In genomic region chr11:117313103-117313502, GRCh38 we compare ENCODE assay signal across 24 cellular contexts. TPM values are rescaled to one million over a fixed set of nuclear protein-coding genes. Genes with fewer than 3 reads are reported as not detected.
DNase-seq lines count a peak whose midpoint lies in the region; ATAC-seq and TF ChIP-seq lines count a peak whose summit lies in the region.
"Had no signal": no experiment of that assay in that cellular context is flagged by ENCODE, and none has a peak within 500 bp of the region (broad histone marks: within the 10 kb centered on the region; RNA-seq: fewer than 3 reads in every experiment).

No MANE protein-coding gene starts in this region.

- peaks cover 3% of the 10 kb centered on the region for H3K27me3 Mint-ChIP-seq in brain
- peaks cover 33% of the 10 kb centered on the region for H3K27me3 Mint-ChIP-seq in activated naive CD8-positive, alpha-beta T cell treated with anti-CD3 and anti-CD28 coated beads, Interleukin-2, amount 50 U/mL, for 24 hours

- H3K36me3 Mint-ChIP-seq in brain, result no peaks in the 10 kb centered on the region
- H3K36me3 Mint-ChIP-seq in activated naive CD8-positive, alpha-beta T cell treated with anti-CD3 and anti-CD28 coated beads, Interleukin-2, amount 50 U/mL, for 24 hours (ENCODE audit: low read depth), result no peaks in the 10 kb centered on the region

- peaks cover 39% of the 10 kb centered on the region for H3K4me1 Mint-ChIP-seq in brain
- H3K4me1 Mint-ChIP-seq in activated naive CD8-positive, alpha-beta T cell treated with anti-CD3 and anti-CD28 coated beads, Interleukin-2, amount 50 U/mL, for 24 hours, result peaks cover 12% of the 10 kb centered on the region

- TF ChIP-seq CTCF in HL-60 (IDR thresholded peaks at IDR 0.05; ENCODE audit: insufficient read depth, low read length), result no peak
- TF ChIP-seq CTCF in brain (conservative IDR thresholded peaks at IDR 0.05), result no peak
- TF ChIP-seq CTCF in spleen (IDR thresholded peaks at IDR 0.05 in 8 of 11, conservative IDR thresholded peaks at IDR 0.05 in 3 of 11), result no peak
- TF ChIP-seq CTCF in right atrium auricular region (IDR thresholded peaks at IDR 0.05), result no peak

- ATAC-seq in activated naive CD8-positive, alpha-beta T cell treated with anti-CD3 and anti-CD28 coated beads, Interleukin-2, amount 50 U/mL, for 24 hours, result no peak
- ATAC-seq: activated T-cell treated with anti-CD3 and anti-CD28 coated beads, Interleukin-2, amount 50 U/mL, for 4 hours; left cardiac atrium had no signal

- DNase-seq in HL-60 (ENCODE audit: low read depth in 1 of 2, low spot score in 1 of 2) (peak; percentile 49 to 75), NOMO-1 treated with DMSO at 0.1 percent for 48 hours (lab: John Stamatoyannopoulos, UW; ENCODE audit: unreplicated experiment) (peak; percentile 60), spleen (peak; percentile 14), right atrium auricular region (ENCODE audit: low spot score) (no peak), NCI-H146 treated with DMSO at 0.1 percent for 48 hours (lab: John Stamatoyannopoulos, UW; ENCODE audit: unreplicated experiment) (no peak)
- DNase-seq in activated naive CD8-positive, alpha-beta T cell treated with anti-CD3 and anti-CD28 coated beads, Interleukin-2, amount 50 U/mL, for 24 hours, result no peak
- DNase-seq: activated CD4-positive, alpha-beta T cell treated with anti-CD3 and anti-CD28 coated beads, Interleukin-2, amount 10 ng/mL, durations not matched to agents 7 days and 5 days; activated naive CD4-positive, alpha-beta T cell; activated T-cell treated with anti-CD3 and anti-CD28 coated beads, Interleukin-2, amount 50 U/mL, for 4 hours; Calu3; hippocampal formation; left cardiac atrium; NCI-H1417; NCI-H2081 treated with DMSO at 0.1 percent for 48 hours; NCI-H345; stimulated activated CD4-positive, alpha-beta T cell treated with anti-CD3 and anti-CD28 coated beads, Interleukin-1b, Interleukin-23, amount 100 ng/mL, for 48 hours; stimulated activated CD8-positive, alpha-beta memory T cell treated with anti-CD3 and anti-CD28 coated beads, Interleukin-4, amount 100 ng/mL, for 48 hours; stomach; WERI-Rb-1 had no signal

- intact Hi-C loops in spleen (cut with DNase I; ENCODE audit: low total_unique reads), result no loop called here

- H3K4me1 ChIP-seq in spleen (peaks cover 16 to 48% (median 37%) of the 10 kb centered on the region in 6 donors), right atrium auricular region (peaks cover 0 to 26% of the 10 kb centered on the region in 2 donors)

- H3K27me3 ChIP-seq in HL-60 (ENCODE audit: insufficient read depth, poor library complexity, severe bottlenecking) (peaks cover 10% of the 10 kb centered on the region), spleen (replicated peaks in 1 of 7) (peaks cover 0 to 38% (median 7%) of the 10 kb centered on the region in 7 donors), right atrium auricular region (no peaks in the 10 kb centered on the region)
- H3K27me3 ChIP-seq: stomach, tibial nerve had no signal

- H3K36me3 ChIP-seq in spleen, result no peaks in the 10 kb centered on the region
- no peaks in the 10 kb centered on the region for H3K36me3 ChIP-seq in right atrium auricular region
- H3K36me3 ChIP-seq: BLaER1, stomach had no signal

- no peak overlapping the region for H3K27ac ChIP-seq in HL-60 (replicated peaks)
- peak overlapping the region in 5 of 8 donors; percentile 21 to 66 (median 34) for H3K27ac ChIP-seq in spleen
- no peak overlapping the region for H3K27ac ChIP-seq in right atrium auricular region
- H3K27ac ChIP-seq: BLaER1, skin epidermis, stomach, tibial nerve, WERI-Rb-1 had no signal

- 48 to 75% (median 62%) methylated on average over 6 of the region's 6 CpGs for WGBS in spleen, 5 donors

- no peak for TF ChIP-seq POLR2A in spleen (IDR thresholded peaks at IDR 0.05)

- peak overlapping the region in 1 of 5 experiments; percentile 2 for H3K27ac Mint-ChIP-seq in brain
- H3K27ac Mint-ChIP-seq in activated naive CD8-positive, alpha-beta T cell treated with anti-CD3 and anti-CD28 coated beads, Interleukin-2, amount 50 U/mL, for 24 hours, result no peak overlapping the region
- H3K27ac Mint-ChIP-seq: activated CD4-positive, alpha-beta T cell treated with anti-CD3 and anti-CD28 coated beads, Interleukin-2, amount 10 ng/mL, durations not matched to agents 7 days and 5 days had no signal

- H3K4me3 Mint-ChIP-seq in brain, result peak overlapping the region in 4 of 5 experiments; percentile 16 to 61 (median 35)
- H3K4me3 Mint-ChIP-seq in activated naive CD8-positive, alpha-beta T cell treated with anti-CD3 and anti-CD28 coated beads, Interleukin-2, amount 50 U/mL, for 24 hours, result no peak overlapping the region
- H3K4me3 Mint-ChIP-seq: activated CD4-positive, alpha-beta T cell treated with anti-CD3 and anti-CD28 coated beads, Interleukin-2, amount 10 ng/mL, durations not matched to agents 7 days and 5 days; activated T-cell treated with anti-CD3 and anti-CD28 coated beads, Interleukin-2, amount 50 U/mL, for 4 hours had no signal

- no peaks in the 10 kb centered on the region for H3K9me3 Mint-ChIP-seq in brain
- H3K9me3 Mint-ChIP-seq in activated naive CD8-positive, alpha-beta T cell treated with anti-CD3 and anti-CD28 coated beads, Interleukin-2, amount 50 U/mL, for 24 hours, result no peaks in the 10 kb centered on the region
- H3K9me3 Mint-ChIP-seq: activated CD4-positive, alpha-beta T cell treated with anti-CD3 and anti-CD28 coated beads, Interleukin-2, amount 10 ng/mL, durations not matched to agents 7 days and 5 days; activated T-cell treated with anti-CD3 and anti-CD28 coated beads, Interleukin-2, amount 50 U/mL, for 4 hours had no signal

- H3K9me3 ChIP-seq in spleen (no peaks in the 10 kb centered on the region), right atrium auricular region (no peaks in the 10 kb centered on the region)
- H3K9me3 ChIP-seq: BLaER1, stomach, tibial nerve had no signal

- H3K4me3 ChIP-seq in HL-60 (replicated peaks; ENCODE audit: insufficient read depth, low read length), result no peak overlapping the region
- H3K4me3 ChIP-seq in spleen, result peak overlapping the region in 1 of 8 donors; percentile 11
- H3K4me3 ChIP-seq in right atrium auricular region, result no peak overlapping the region
- H3K4me3 ChIP-seq: BLaER1, skin epidermis, stomach, tibial nerve had no signal

RNA-seq across cellular contexts. Expression of gene BACE1, which starts 3.0 kb away (rescaled TPM):
- polyA plus RNA-seq in brain (ENCODE audit: insufficient read depth, low read depth, low replicate concordance) (90.0 TPM), spleen (1 to 10 TPM; 2.1 to 4.0 (median 2.6) TPM)
- total RNA-seq in spleen (10 to 100 TPM; 11.8 to 31.7 (median 19.6) TPM), right atrium auricular region (10 to 100 TPM; 11.9 to 20.3 TPM)
- total RNA-seq: OCI-LY7 had no signal

RNA-seq across cellular contexts. Expression of gene CEP164, which starts 14.6 kb away (rescaled TPM):
- polyA plus RNA-seq in brain (ENCODE audit: insufficient read depth, low read depth, low replicate concordance) (11.6 TPM), spleen (10 to 100 TPM in 2 of 3 donors, 1 to 10 TPM in 1; 6.6 to 17.9 (median 12.1) TPM)
- total RNA-seq in spleen (10 to 100 TPM; 21.2 to 48.3 (median 34.8) TPM), right atrium auricular region (1 to 10 TPM; 3.3 to 7.6 TPM)

RNA-seq across cellular contexts. Expression of gene BACE1-AS, which starts 22.0 kb away (rescaled TPM):
- polyA plus RNA-seq in brain (ENCODE audit: insufficient read depth, low read depth, low replicate concordance), result 7.5 TPM
- 10 to 100 TPM in 4 of 7 donors, 1 to 10 TPM in 3; 4.8 to 12.1 (median 10.3) TPM for total RNA-seq in spleen
- polyA plus RNA-seq in spleen, result 1 to 10 TPM; 3.9 to 5.8 (median 4.1) TPM
- 1 to 10 TPM; 7.5 to 9.0 TPM for total RNA-seq in right atrium auricular region

Comparison
In these comparisons a context has a peak if more than half of its experiments do, and no peak if none do; other contexts are left out.
1. DNase-seq: peak in HL-60 (2 of 2), NOMO-1 treated with DMSO at 0.1 percent for 48 hours (single experiment) and spleen (single experiment); none in right atrium auricular region (single experiment), activated naive CD8-positive, alpha-beta T cell treated with anti-CD3 and anti-CD28 coated beads, Interleukin-2, amount 50 U/mL, for 24 hours (single experiment) and NCI-H146 treated with DMSO at 0.1 percent for 48 hours (single experiment).
2. H3K27ac ChIP-seq: peak in spleen (5 of 8); none in HL-60 (single experiment) and right atrium auricular region (0 of 2).